27 cellular contexts compared by ENCODE assay signal in the genomic region with DNA sequence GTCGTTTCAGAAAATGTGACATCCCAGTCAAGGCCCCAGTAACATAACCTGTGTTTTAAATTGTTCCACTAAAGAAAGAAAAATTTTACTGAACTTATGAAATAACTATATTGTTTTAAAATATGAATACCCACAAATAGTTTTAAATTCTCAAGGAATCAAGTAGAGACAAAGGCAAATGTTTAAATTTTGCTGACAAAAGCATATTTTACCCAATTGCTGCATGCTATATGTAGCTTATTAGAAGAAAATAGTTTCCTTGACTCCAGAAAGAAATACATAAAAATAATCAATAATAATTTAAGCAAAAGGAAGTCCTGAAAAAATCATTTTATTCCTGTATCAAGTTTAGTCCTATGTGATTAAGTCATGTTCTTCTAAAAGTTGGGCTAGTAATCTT.
A peak's percentile ranks its signal among the peaks of the same experiment; 100 is the strongest.
DNase-seq lines count a peak whose midpoint lies in the region; ATAC-seq, FAIRE-seq and TF ChIP-seq lines count a peak whose summit lies in the region.
"Had no signal": no experiment of that assay in that cellular context is flagged by ENCODE, and none has a peak within 500 bp of the region (broad histone marks: within the 10 kb centered on the region; RNA-seq: fewer than 3 reads in every experiment).

No MANE protein-coding gene starts in this region.

- no peak overlapping the region for H3K4me3 ChIP-seq in SK-N-SH (ENCODE audit: low read depth in 2 of 2, low read length in 1 of 2)
- no peak overlapping the region for H3K4me3 ChIP-seq in A549
- H3K4me3 ChIP-seq in K562 = no peak overlapping the region
- H3K4me3 ChIP-seq: BLaER1, GM12878 had no signal

- TF ChIP-seq CTCF in SK-N-SH (IDR thresholded peaks at IDR 0.05) (no peak), A549 (IDR thresholded peaks at IDR 0.05) (no peak), K562 (IDR thresholded peaks at IDR 0.05 in 2 of 3, conservative IDR thresholded peaks at IDR 0.05 in 1 of 3; ENCODE audit: insufficient read depth in 2 of 3, low read depth in 1 of 3, low read length in 3 of 3) (no peak)

- TF ChIP-seq POLR2A in A549 (IDR thresholded peaks at IDR 0.05; ENCODE audit: low read length) (no peak), K562 (conservative IDR thresholded peaks at IDR 0.05) (no peak)

- POLR2A ChIA-PET in SK-N-SH (lab: Yijun Ruan, JAX) = no interaction called here
- POLR2A ChIA-PET in A549 (lab: Yijun Ruan, JAX) = no interaction called here
- POLR2A ChIA-PET in K562 (lab: Yijun Ruan, JAX) = interaction anchor here (0.6 kb wide), 1 partner anchor 543 kb away, joined by 3 read pairs; no protein-coding TSS in a partner anchor

- DNase-seq in SK-N-SH (no peak), A549 (ENCODE audit: low read depth in 1 of 2, low spot score in 1 of 2) (no peak), K562 (ENCODE audit: extremely low read depth in 1 of 4, low spot score in 3 of 4) (no peak), frontal cortex (ENCODE audit: low spot score in 2 of 2) (no peak)
- DNase-seq: ACHN; BE2C; C1 segment of cervical spinal cord; CD4-positive, alpha-beta memory T cell; CD4-positive, CD25-positive, alpha-beta regulatory T cell; CD8-positive, alpha-beta memory T cell; COR-L47; DMS 273 treated with DMSO at 0.1 percent for 48 hours; DMS153; DMS53; DMS79; DND-41; EL; GDM1 had no signal

- H3F3A ChIP-seq in SK-N-SH (replicated peaks; ENCODE audit: insufficient read depth) = no peaks in the 10 kb centered on the region

- TF ChIP-seq RAD21 in SK-N-SH (IDR thresholded peaks at IDR 0.05; ENCODE audit: low read length) (no peak), A549 (conservative IDR thresholded peaks at IDR 0.05 in 1 of 2, IDR thresholded peaks at IDR 0.05 in 1 of 2) (no peak), K562 (CRISPR knock-in tag; conservative IDR thresholded peaks at IDR 0.05 in 1 of 2, IDR thresholded peaks at IDR 0.05 in 1 of 2) (no peak)

- H3K79me2 ChIP-seq in SK-N-SH (ENCODE audit: insufficient read depth) = no peaks in the 10 kb centered on the region
- no peaks in the 10 kb centered on the region for H3K79me2 ChIP-seq in K562 (ENCODE audit: control insufficient read depth, insufficient read depth, low read length)

- no peak for TF ChIP-seq EP300 in SK-N-SH (IDR thresholded peaks at IDR 0.05; ENCODE audit: borderline replicate concordance in 1 of 2, low read depth in 1 of 2, low read length in 1 of 2)
- no peak for TF ChIP-seq EP300 in A549 (IDR thresholded peaks at IDR 0.05)
- TF ChIP-seq EP300 in K562 (IDR thresholded peaks at IDR 0.05; ENCODE audit: low read length) = no peak

- no peak for ATAC-seq in SK-N-SH treated with all-trans-retinoic acid at 6 μM for 48 hours
- ATAC-seq in A549 = no peak
- ATAC-seq in K562 = no peak
- ATAC-seq in GM21447 (IDR thresholded peaks at IDR 0.05; ENCODE audit: unreplicated experiment) = no peak
- no peak for ATAC-seq in GM18498 (IDR thresholded peaks at IDR 0.05; ENCODE audit: unreplicated experiment)
- ATAC-seq in HG03280 (IDR thresholded peaks at IDR 0.05; ENCODE audit: unreplicated experiment) = no peak
- ATAC-seq: GM12878 had no signal

- H3K27ac ChIP-seq in SK-N-SH (ENCODE audit: low read depth in 2 of 2, low read length in 1 of 2) (no peak overlapping the region), A549 (no peak overlapping the region), K562 (ENCODE audit: extremely low read depth, low read depth, low read length) (no peak overlapping the region)
- H3K27ac ChIP-seq: 22Rv1, BLaER1 had no signal

- H2AFZ ChIP-seq in SK-N-SH (ENCODE audit: low read depth) = 0 out of 2 replicates have a peak overlapping the region, but pooled peaks have one; percentile 9
- no peak overlapping the region for H2AFZ ChIP-seq in K562 (ENCODE audit: low read depth, low read length)

- H3K4me1 ChIP-seq in SK-N-SH (ENCODE audit: control insufficient read depth in 1 of 2, insufficient read depth in 2 of 2, low read depth in 1 of 2, low read length in 1 of 2) (peaks cover 0 to 6% of the 10 kb centered on the region in 2 experiments; a peak in 1 of 4 replicates), A549 (no peaks in the 10 kb centered on the region), K562 (replicated peaks in 1 of 2; ENCODE audit: control insufficient read depth in 2 of 2, insufficient read depth in 2 of 2, low read length in 2 of 2) (no peaks in the 10 kb centered on the region)
- H3K4me1 ChIP-seq: BE2C, BLaER1 had no signal

- H3K9ac ChIP-seq in SK-N-SH (no peak overlapping the region), K562 (ENCODE audit: insufficient read depth in 1 of 2, low read depth in 2 of 2, low read length in 2 of 2) (no peak overlapping the region)
- H3K9ac ChIP-seq: BLaER1 had no signal

- intact Hi-C loops in K562 (cut with micrococcal nuclease) = no loop called here

- 19% methylated on average over 1 of the region's 1 CpG for WGBS in SK-N-SH (ENCODE audit: low lambda C conversion rate)
- 24% methylated on average over 1 of the region's 1 CpG for WGBS in A549 (ENCODE audit: missing lambda C conversion rate)
- 0% methylated on average over 1 of the region's 1 CpG for WGBS in K562 (ENCODE audit: insufficient coverage, low coverage, missing lambda C conversion rate)

- H3K9me2 ChIP-seq in SK-N-SH = no peaks in the 10 kb centered on the region

- no peaks in the 10 kb centered on the region for H3K27me3 ChIP-seq in SK-N-SH (ENCODE audit: insufficient read depth)
- no peaks in the 10 kb centered on the region for H3K27me3 ChIP-seq in K562 (ENCODE audit: control insufficient read depth in 2 of 2, insufficient read depth in 2 of 2, low read length in 2 of 2)
- H3K27me3 ChIP-seq: BE2C, BLaER1 had no signal

- in situ Hi-C loops in K562 (cut with MboI) = no loop called here

- no peaks in the 10 kb centered on the region for H4K20me1 ChIP-seq in SK-N-SH (ENCODE audit: insufficient read depth)
- H4K20me1 ChIP-seq in K562 (replicated peaks; ENCODE audit: control insufficient read depth, insufficient read depth, low read length) = no peaks in the 10 kb centered on the region
- H4K20me1 ChIP-seq: BLaER1 had no signal

- H3K4me2 ChIP-seq in SK-N-SH (no peak overlapping the region), A549 (no peak overlapping the region), K562 (ENCODE audit: insufficient read depth, low read length) (no peak overlapping the region)
- H3K4me2 ChIP-seq: BLaER1 had no signal

- H3K9me3 ChIP-seq in SK-N-SH (no peaks in the 10 kb centered on the region), A549 (no peaks in the 10 kb centered on the region), K562 (replicated peaks; ENCODE audit: control insufficient read depth, insufficient read depth, low read depth, low read length) (no peaks in the 10 kb centered on the region)
- H3K9me3 ChIP-seq: BE2C, BLaER1 had no signal

- CTCF ChIA-PET in SK-N-SH (lab: Yijun Ruan, JAX) = no interaction called here
- CTCF ChIA-PET in A549 (lab: Yijun Ruan, JAX) = no interaction called here
- CTCF ChIA-PET in K562 (lab: Yijun Ruan, JAX; ENCODE audit: low intra/inter-chr PET ratio) = no interaction called here

- H3K36me3 ChIP-seq in SK-N-SH (replicated peaks in 1 of 2; ENCODE audit: control insufficient read depth in 1 of 2, insufficient read depth in 2 of 2, low read length in 1 of 2) (no peaks in the 10 kb centered on the region), K562 (ENCODE audit: control insufficient read depth, insufficient read depth, low read length) (no peaks in the 10 kb centered on the region)
- H3K36me3 ChIP-seq: BE2C, BLaER1 had no signal

- no peaks in the 10 kb centered on the region for H3K9me1 ChIP-seq in K562 (ENCODE audit: control insufficient read depth, insufficient read depth, low read length)

- FAIRE-seq in A549 (lab: Jason Lieb, UNC) (no peak), K562 (lab: Jason Lieb, UNC) (no peak), frontal cortex (lab: Jason Lieb, UNC) (peak; percentile 6)
- FAIRE-seq: GM12878, GM12892, GM19239 had no signal

- no TSS peak for BruUV-seq in K562 (replicated peaks; lab: Mats Ljungman, UMichigan)

TF ChIP-seq in SK-N-SH, 30 proteins besides CTCF, POLR2A, EP300 and RAD21:
- no peak for TF ChIP-seq NRF1 (IDR thresholded peaks at IDR 0.05; ENCODE audit: low read depth, low read length)
- no peak for TF ChIP-seq GATA2 (CRISPR knock-in tag; IDR thresholded peaks at IDR 0.05)
- no peak for TF ChIP-seq TAF1 (IDR thresholded peaks at IDR 0.05; ENCODE audit: borderline replicate concordance, low read depth, low read length)

TF ChIP-seq in A549, 52 proteins besides CTCF, POLR2A, EP300 and RAD21:
- TF ChIP-seq MAFK (IDR thresholded peaks at IDR 0.05; ENCODE audit: partially characterized antibody) (peak; percentile 72), ELK1 (IDR thresholded peaks at IDR 0.05; ENCODE audit: low read depth, low read length) (no peak)

TF ChIP-seq in K562, 482 proteins besides CTCF, POLR2A, EP300 and RAD21:
- TF ChIP-seq MAFK (IDR thresholded peaks at IDR 0.05; ENCODE audit: low read length) (peak; percentile 76), ZNF212 (CRISPR knock-in tag; IDR thresholded peaks at IDR 0.05) (no peak), MAFF (IDR thresholded peaks at IDR 0.05; ENCODE audit: low read length) (peak; percentile 53; the same call in 1 of the 2 replicates), C11orf30 (IDR thresholded peaks at IDR 0.05; ENCODE audit: low read depth) (peak; percentile 26; the same call in 1 of the 2 replicates), ZNF316 (IDR thresholded peaks at IDR 0.05) (peak; percentile 44; the same call in 1 of the 2 replicates)
